ENCODE assay signal across 37 cellular contexts in genomic region chr5:90342576-90342975, GRCh38.
"Had no signal": no experiment of that assay in that cellular context is flagged by ENCODE, and none has a peak within 500 bp of the region (broad histone marks: within the 10 kb centered on the region; RNA-seq: fewer than 3 reads in every experiment).

No MANE protein-coding gene starts in this region.

- H3K36me3 Mint-ChIP-seq: activated naive CD4-positive, alpha-beta T cell treated with anti-CD3 and anti-CD28 coated beads, Interleukin-2, amount 10 ng/mL, durations not matched to agents 7 days and 5 days; activated naive CD4-positive, alpha-beta T cell treated with anti-CD3 and anti-CD28 coated beads, Interleukin-2, amount 50 U/mL, for 24 hours; activated naive CD4-positive, alpha-beta T cell treated with anti-CD3 and anti-CD28 coated beads, Interleukin-2, amount 50 U/mL, for 72 hours; activated naive CD8-positive, alpha-beta T cell; activated naive CD8-positive, alpha-beta T cell treated with anti-CD3 and anti-CD28 coated beads for 36 hours; activated naive CD8-positive, alpha-beta T cell treated with anti-CD3 and anti-CD28 coated beads, Interleukin-2, amount 10 ng/mL, durations not matched to agents 7 days and 5 days; brain had no signal

- H3K9me3 Mint-ChIP-seq: activated naive CD4-positive, alpha-beta T cell treated with anti-CD3 and anti-CD28 coated beads for 36 hours; activated naive CD4-positive, alpha-beta T cell treated with anti-CD3 and anti-CD28 coated beads, Interleukin-2, amount 10 ng/mL, durations not matched to agents 7 days and 5 days; activated naive CD4-positive, alpha-beta T cell treated with anti-CD3 and anti-CD28 coated beads, Interleukin-2, amount 50 U/mL, for 24 hours; activated naive CD4-positive, alpha-beta T cell treated with anti-CD3 and anti-CD28 coated beads, Interleukin-2, amount 50 U/mL, for 72 hours; activated naive CD8-positive, alpha-beta T cell treated with anti-CD3 and anti-CD28 coated beads for 36 hours; activated naive CD8-positive, alpha-beta T cell treated with anti-CD3 and anti-CD28 coated beads, Interleukin-2, amount 10 ng/mL, durations not matched to agents 7 days and 5 days; activated naive CD8-positive, alpha-beta T cell treated with anti-CD3 and anti-CD28 coated beads, Interleukin-2, amount 50 U/mL, for 24 hours; activated T-cell treated with anti-CD3 and anti-CD28 coated beads, Interleukin-2, amount 50 U/mL, for 24 hours; activated T-cell treated with anti-CD3 and anti-CD28 coated beads, Interleukin-2, amount 50 U/mL, for 4 hours; activated T-cell treated with anti-CD3 and anti-CD28 coated beads, Interleukin-2, amount 50 U/mL, for 72 hours; activated T-helper 1 cell treated with anti-CD3 and anti-CD28 coated beads, Interleukin-12 subunit alpha, Interleukin-12 subunit beta, Interleukin-2, Interleukin-4 antibody, amounts not matched to agents 30 ng/mL and 10 ng/mL and 1 ng/mL, durations not matched to agents 14 hours and 24 hours and 36 hours; activated T-helper 17 cell treated with anti-CD3 and anti-CD28 coated beads, Interleukin-2, amount 50 U/mL, for 72 hours; activated T-helper 2 cell treated with anti-CD3 and anti-CD28 coated beads, Interferon-gamma antibody, Interleukin-2, Interleukin-4, amounts not matched to agents 10 μg/mL and 5 μg/mL and 100 μg/mL, durations not matched to agents 14 hours and 24 hours and 36 hours; brain; central memory CD8-positive, alpha-beta T cell had no signal

- H3K27me3 ChIP-seq: adrenal gland, ascending aorta, body of pancreas, brain microvascular endothelial cell, breast epithelium, cardiac muscle cell had no signal

- H3K9me3 ChIP-seq: adrenal gland, ascending aorta, body of pancreas, breast epithelium had no signal

- H3K36me3 ChIP-seq: adrenal gland, ascending aorta, brain microvascular endothelial cell, breast epithelium, cardiac muscle cell had no signal

- H3K4me3 Mint-ChIP-seq: activated naive CD4-positive, alpha-beta T cell treated with anti-CD3 and anti-CD28 coated beads for 36 hours; activated naive CD4-positive, alpha-beta T cell treated with anti-CD3 and anti-CD28 coated beads, Interleukin-2, amount 10 ng/mL, durations not matched to agents 7 days and 5 days; activated naive CD4-positive, alpha-beta T cell treated with anti-CD3 and anti-CD28 coated beads, Interleukin-2, amount 50 U/mL, for 24 hours; activated naive CD8-positive, alpha-beta T cell; activated naive CD8-positive, alpha-beta T cell treated with anti-CD3 and anti-CD28 coated beads for 36 hours; activated naive CD8-positive, alpha-beta T cell treated with anti-CD3 and anti-CD28 coated beads, Interleukin-2, amount 10 ng/mL, durations not matched to agents 7 days and 5 days; activated naive CD8-positive, alpha-beta T cell treated with anti-CD3 and anti-CD28 coated beads, Interleukin-2, amount 50 U/mL, for 24 hours; activated T-cell treated with anti-CD3 and anti-CD28 coated beads, Interleukin-2, amount 50 U/mL, for 24 hours; activated T-cell treated with anti-CD3 and anti-CD28 coated beads, Interleukin-2, amount 50 U/mL, for 4 hours; activated T-cell treated with anti-CD3 and anti-CD28 coated beads, Interleukin-2, amount 50 U/mL, for 72 hours; activated T-helper 1 cell treated with anti-CD3 and anti-CD28 coated beads, Interleukin-12 subunit alpha, Interleukin-12 subunit beta, Interleukin-2, Interleukin-4 antibody, amounts not matched to agents 30 ng/mL and 10 ng/mL and 1 ng/mL, durations not matched to agents 14 hours and 24 hours and 36 hours; activated T-helper 17 cell treated with anti-CD3 and anti-CD28 coated beads, Interleukin-2, amount 50 U/mL, for 72 hours; brain; central memory CD8-positive, alpha-beta T cell had no signal

- H3K4me1 Mint-ChIP-seq: activated naive CD4-positive, alpha-beta T cell treated with anti-CD3 and anti-CD28 coated beads, Interleukin-2, amount 10 ng/mL, durations not matched to agents 7 days and 5 days; activated naive CD4-positive, alpha-beta T cell treated with anti-CD3 and anti-CD28 coated beads, Interleukin-2, amount 50 U/mL, for 24 hours; activated naive CD8-positive, alpha-beta T cell treated with anti-CD3 and anti-CD28 coated beads, Interleukin-2, amount 10 ng/mL, durations not matched to agents 7 days and 5 days; activated naive CD8-positive, alpha-beta T cell treated with anti-CD3 and anti-CD28 coated beads, Interleukin-2, amount 50 U/mL, for 24 hours; activated T-helper 17 cell treated with anti-CD3 and anti-CD28 coated beads, Interleukin-2, amount 50 U/mL, for 72 hours; brain; central memory CD8-positive, alpha-beta T cell had no signal

- ATAC-seq: activated naive CD4-positive, alpha-beta T cell treated with anti-CD3 and anti-CD28 coated beads, Interleukin-2, amount 50 U/mL, for 72 hours; activated naive CD8-positive, alpha-beta T cell treated with anti-CD3 and anti-CD28 coated beads, Interleukin-2, amount 50 U/mL, for 24 hours; activated T-cell treated with anti-CD3 and anti-CD28 coated beads, Interleukin-2, amount 50 U/mL, for 4 hours; activated T-cell treated with anti-CD3 and anti-CD28 coated beads, Interleukin-2, amount 50 U/mL, for 72 hours; activated T-helper 17 cell treated with anti-CD3 and anti-CD28 coated beads, Interleukin-2, amount 50 U/mL, for 72 hours; body of pancreas had no signal

- H3K27ac ChIP-seq: adrenal gland, ascending aorta, body of pancreas, brain microvascular endothelial cell, breast epithelium, cardiac muscle cell had no signal

- H3K4me1 ChIP-seq: adrenal gland, ascending aorta, body of pancreas, breast epithelium had no signal

- H3K4me3 ChIP-seq: adrenal gland, ascending aorta, body of pancreas, breast epithelium, cardiac muscle cell had no signal

- H3K27ac Mint-ChIP-seq: activated naive CD4-positive, alpha-beta T cell treated with anti-CD3 and anti-CD28 coated beads for 36 hours; activated naive CD4-positive, alpha-beta T cell treated with anti-CD3 and anti-CD28 coated beads, Interleukin-2, amount 10 ng/mL, durations not matched to agents 7 days and 5 days; activated naive CD4-positive, alpha-beta T cell treated with anti-CD3 and anti-CD28 coated beads, Interleukin-2, amount 50 U/mL, for 24 hours; activated naive CD4-positive, alpha-beta T cell treated with anti-CD3 and anti-CD28 coated beads, Interleukin-2, amount 50 U/mL, for 72 hours; activated naive CD8-positive, alpha-beta T cell; activated naive CD8-positive, alpha-beta T cell treated with anti-CD3 and anti-CD28 coated beads for 36 hours; activated naive CD8-positive, alpha-beta T cell treated with anti-CD3 and anti-CD28 coated beads, Interleukin-2, amount 50 U/mL, for 24 hours; activated T-cell treated with anti-CD3 and anti-CD28 coated beads, Interleukin-2, amount 50 U/mL, for 24 hours; activated T-cell treated with anti-CD3 and anti-CD28 coated beads, Interleukin-2, amount 50 U/mL, for 72 hours; activated T-helper 1 cell treated with anti-CD3 and anti-CD28 coated beads, Interleukin-12 subunit alpha, Interleukin-12 subunit beta, Interleukin-2, Interleukin-4 antibody, amounts not matched to agents 30 ng/mL and 10 ng/mL and 1 ng/mL, durations not matched to agents 14 hours and 24 hours and 36 hours; activated T-helper 17 cell treated with anti-CD3 and anti-CD28 coated beads, Interleukin-2, amount 50 U/mL, for 72 hours; activated T-helper 2 cell treated with anti-CD3 and anti-CD28 coated beads, Interferon-gamma antibody, Interleukin-2, Interleukin-4, amounts not matched to agents 10 μg/mL and 5 μg/mL and 100 μg/mL, durations not matched to agents 14 hours and 24 hours and 36 hours; brain had no signal

- DNase-seq: activated effector memory CD4-positive, alpha-beta T cell treated with anti-CD3 and anti-CD28 coated beads, Interleukin-2, amount 50 U/mL, for 16 hours; activated effector memory CD4-positive, alpha-beta T cell treated with Interleukin-2 at 50 U/mL for 16 hours; activated gamma-delta T cell; activated gamma-delta T cell treated with Interleukin-2 at 50 U/mL for 16 hours; activated naive CD4-positive, alpha-beta T cell; activated naive CD4-positive, alpha-beta T cell treated with anti-CD3 and anti-CD28 coated beads for 36 hours; activated naive CD4-positive, alpha-beta T cell treated with anti-CD3 and anti-CD28 coated beads, Interleukin-2, amount 10 ng/mL, durations not matched to agents 7 days and 5 days; activated naive CD4-positive, alpha-beta T cell treated with anti-CD3 and anti-CD28 coated beads, Interleukin-2, amount 50 U/mL, for 16 hours; activated naive CD4-positive, alpha-beta T cell treated with Interleukin-2 at 50 U/mL for 16 hours; activated naive CD8-positive, alpha-beta T cell treated with anti-CD3 and anti-CD28 coated beads for 36 hours; activated naive CD8-positive, alpha-beta T cell treated with anti-CD3 and anti-CD28 coated beads, Interleukin-2, amount 10 ng/mL, durations not matched to agents 7 days and 5 days; activated naive CD8-positive, alpha-beta T cell treated with anti-CD3 and anti-CD28 coated beads, Interleukin-2, amount 50 U/mL, for 24 hours; activated T-cell treated with anti-CD3 and anti-CD28 coated beads, Interleukin-2, amount 50 U/mL, for 24 hours; activated T-cell treated with anti-CD3 and anti-CD28 coated beads, Interleukin-2, amount 50 U/mL, for 4 hours; activated T-cell treated with anti-CD3 and anti-CD28 coated beads, Interleukin-2, amount 50 U/mL, for 48 hours; activated T-cell treated with anti-CD3 and anti-CD28 coated beads, Interleukin-2, amount 50 U/mL, for 72 hours; adrenal gland; amniotic stem cell; amygdala; anterior cingulate cortex; aorta; body of pancreas; brain microvascular endothelial cell; caudate nucleus; central memory CD4-positive, alpha-beta T cell; cerebellar nuclear complex had no signal

- H3K27me3 Mint-ChIP-seq: activated naive CD4-positive, alpha-beta T cell treated with anti-CD3 and anti-CD28 coated beads, Interleukin-2, amount 10 ng/mL, durations not matched to agents 7 days and 5 days had no signal
